25 cellular contexts compared by ENCODE assay signal in genomic region chrX:53595266-53595810, GRCh38.
DNase-seq lines count a peak whose midpoint lies in the region; ATAC-seq and TF ChIP-seq lines count a peak whose summit lies in the region.
"Had no signal": no experiment of that assay in that cellular context is flagged by ENCODE, and none has a peak within 500 bp of the region (broad histone marks: within the 10 kb centered on the region; RNA-seq: fewer than 3 reads in every experiment).

No MANE protein-coding gene starts in this region.

- H3K27me3 Mint-ChIP-seq in activated CD4-positive, alpha-beta T cell treated with anti-CD3 and anti-CD28 coated beads for 36 hours, result no peaks in the 10 kb centered on the region
- H3K27me3 Mint-ChIP-seq in stimulated activated naive B cell treated with anti-CD40 and anti-IgM and Interleukin-4, amounts not matched to agents 10 μg/mL and 1 μg/mL and 100 μg/mL, for 72 hours, result no peaks in the 10 kb centered on the region
- H3K27me3 Mint-ChIP-seq: memory B cell had no signal

- H3K27ac ChIP-seq in substantia nigra (ENCODE audit: low read depth, low read length, poor library complexity, severe bottlenecking), result no peak overlapping the region
- H3K27ac ChIP-seq: colonic mucosa, skin epidermis, thoracic aorta had no signal

- peak overlapping the region; percentile 31 for H3K27ac Mint-ChIP-seq in activated CD4-positive, alpha-beta T cell treated with anti-CD3 and anti-CD28 coated beads for 36 hours
- H3K27ac Mint-ChIP-seq in stimulated activated naive B cell treated with anti-CD40 and anti-IgM and Interleukin-4, amounts not matched to agents 10 μg/mL and 1 μg/mL and 100 μg/mL, for 72 hours, result peak overlapping the region; percentile 51
- H3K27ac Mint-ChIP-seq: natural killer cell treated with Interleukin-12 subunit alpha and Interleukin-12 subunit beta and Interleukin-15 and Interleukin-18, amount 100 ng/mL, for 72 hours; T-helper 2 cell treated with Interferon-gamma antibody and Interleukin-4, amounts not matched to agents 5 μg/mL and 100 μg/mL, for 36 hours had no signal

- H3K4me3 ChIP-seq in NB4 (ENCODE audit: low read depth, low read length), result no peak overlapping the region
- H3K4me3 ChIP-seq in choroid plexus epithelial cell (ENCODE audit: low read depth, low read length), result no peak overlapping the region
- H3K4me3 ChIP-seq: colonic mucosa, MG63, skin epidermis, thoracic aorta had no signal

- no peak overlapping the region for H3K4me3 Mint-ChIP-seq in activated CD4-positive, alpha-beta T cell treated with anti-CD3 and anti-CD28 coated beads for 36 hours
- no peak overlapping the region for H3K4me3 Mint-ChIP-seq in stimulated activated naive B cell treated with anti-CD40 and anti-IgM and Interleukin-4, amounts not matched to agents 10 μg/mL and 1 μg/mL and 100 μg/mL, for 72 hours
- H3K4me3 Mint-ChIP-seq: memory B cell; natural killer cell treated with Interleukin-12 subunit alpha and Interleukin-12 subunit beta and Interleukin-15 and Interleukin-18, amount 100 ng/mL, for 72 hours; T-helper 2 cell treated with Interferon-gamma antibody and Interleukin-4, amounts not matched to agents 5 μg/mL and 100 μg/mL, for 36 hours had no signal

- TF ChIP-seq CTCF in NB4 (IDR thresholded peaks at IDR 0.05; ENCODE audit: low read depth, low read length) (no peak), choroid plexus epithelial cell (conservative IDR thresholded peaks at IDR 0.05; ENCODE audit: low read depth, low read length) (no peak)

- CTCF ChIA-PET in activated CD4-positive, alpha-beta T cell treated with anti-CD3 and anti-CD28 coated beads for 36 hours (lab: Charles Lee), result no interaction called here

- TF ChIP-seq POLR2A in NB4 (IDR thresholded peaks at IDR 0.05; ENCODE audit: extremely low read depth, insufficient read length), result no peak

- POLR2A ChIA-PET in activated CD4-positive, alpha-beta T cell treated with anti-CD3 and anti-CD28 coated beads for 36 hours (lab: Charles Lee), result no interaction called here

- no peak for DNase-seq in activated CD4-positive, alpha-beta T cell treated with anti-CD3 and anti-CD28 coated beads for 36 hours
- no peak for DNase-seq in activated CD4-positive, alpha-beta T cell treated with anti-CD3 and anti-CD28 coated beads, Interleukin-2, amount 50 U/mL, for 48 hours
- peak; percentile 3 for DNase-seq in NB4 (ENCODE audit: low read depth)
- DNase-seq in choroid plexus epithelial cell (ENCODE audit: low read depth), result peak; percentile 1
- no peak for DNase-seq in stimulated activated naive B cell treated with anti-CD40 and anti-IgM and Interleukin-4, amounts not matched to agents 10 μg/mL and 1 μg/mL and 100 μg/mL, for 72 hours
- no peak for DNase-seq in substantia nigra (lab: John Stamatoyannopoulos, UW)
- no peak for DNase-seq in anterior cingulate cortex (lab: John Stamatoyannopoulos, UW)
- no peak for DNase-seq in effector CD8-positive, alpha-beta T cell (lab: John Stamatoyannopoulos, UW)
- DNase-seq: activated CD4-positive, alpha-beta T cell treated with anti-CD3 and anti-CD28 coated beads for 1 hour; activated gamma-delta T cell; C1 segment of cervical spinal cord; colonic mucosa; GOT3; MG63; NCI-H1930; NCI-H446 treated with DMSO at 0.1 percent for 48 hours; NK-92 treated with Interleukin-12 subunit alpha and Interleukin-12 subunit beta, amount 100 ng/mL, for 24 hours; posterior cingulate gyrus; SHP77; stimulated activated CD4-positive, alpha-beta T cell treated with anti-CD3 and anti-CD28 coated beads, Interleukin-4, amount 100 ng/mL, for 4 hours had no signal

- no peak for ATAC-seq in activated CD4-positive, alpha-beta T cell treated with anti-CD3 and anti-CD28 coated beads for 36 hours
- no peak for ATAC-seq in stimulated activated naive B cell treated with anti-CD40 and anti-IgM and Interleukin-4, amounts not matched to agents 10 μg/mL and 1 μg/mL and 100 μg/mL, for 72 hours (replicated peaks)
- ATAC-seq: natural killer cell treated with Interleukin-12 subunit alpha and Interleukin-12 subunit beta and Interleukin-15 and Interleukin-18, amount 100 ng/mL, for 72 hours had no signal

- H3K9me3 Mint-ChIP-seq in activated CD4-positive, alpha-beta T cell treated with anti-CD3 and anti-CD28 coated beads for 36 hours (ENCODE audit: low read depth), result no peaks in the 10 kb centered on the region
- H3K9me3 Mint-ChIP-seq in stimulated activated naive B cell treated with anti-CD40 and anti-IgM and Interleukin-4, amounts not matched to agents 10 μg/mL and 1 μg/mL and 100 μg/mL, for 72 hours, result no peaks in the 10 kb centered on the region
- H3K9me3 Mint-ChIP-seq: memory B cell; natural killer cell treated with Interleukin-12 subunit alpha and Interleukin-12 subunit beta and Interleukin-15 and Interleukin-18, amount 100 ng/mL, for 72 hours; T-helper 2 cell treated with Interferon-gamma antibody and Interleukin-4, amounts not matched to agents 5 μg/mL and 100 μg/mL, for 36 hours had no signal

- H3K4me1 Mint-ChIP-seq in activated CD4-positive, alpha-beta T cell treated with anti-CD3 and anti-CD28 coated beads for 36 hours, result peaks cover 7% of the 10 kb centered on the region
- peaks cover 12 to 23% of the 10 kb centered on the region in 2 donors for H3K4me1 Mint-ChIP-seq in stimulated activated naive B cell treated with anti-CD40 and anti-IgM and Interleukin-4, amounts not matched to agents 10 μg/mL and 1 μg/mL and 100 μg/mL, for 72 hours

- peaks cover 60% of the 10 kb centered on the region for H3K36me3 Mint-ChIP-seq in activated CD4-positive, alpha-beta T cell treated with anti-CD3 and anti-CD28 coated beads for 36 hours (ENCODE audit: low read depth)
- peaks cover 13 to 31% of the 10 kb centered on the region in 2 donors for H3K36me3 Mint-ChIP-seq in stimulated activated naive B cell treated with anti-CD40 and anti-IgM and Interleukin-4, amounts not matched to agents 10 μg/mL and 1 μg/mL and 100 μg/mL, for 72 hours

- intact Hi-C loops in activated CD4-positive, alpha-beta T cell treated with anti-CD3 and anti-CD28 coated beads for 36 hours (cut with DNase I, micrococcal nuclease), result no loop called here

Comparison
In these comparisons a context has a peak if more than half of its experiments do, and no peak if none do; other contexts are left out.
1. DNase-seq: peak in NB4 (single experiment) and choroid plexus epithelial cell (single experiment); none in activated CD4-positive, alpha-beta T cell treated with anti-CD3 and anti-CD28 coated beads for 36 hours (single experiment), activated CD4-positive, alpha-beta T cell treated with anti-CD3 and anti-CD28 coated beads, Interleukin-2, amount 50 U/mL, for 48 hours (0 of 2), stimulated activated naive B cell treated with anti-CD40 and anti-IgM and Interleukin-4, amounts not matched to agents 10 μg/mL and 1 μg/mL and 100 μg/mL, for 72 hours (single experiment), substantia nigra (0 of 49), anterior cingulate cortex (0 of 58) and effector CD8-positive, alpha-beta T cell (single experiment).